1 cellular context compared by ENCODE assay signal in genomic region chr13:100508996-100509395, GRCh38.
TF ChIP-seq lines count a peak whose summit lies in the region.

No MANE protein-coding gene starts in this region.

TF ChIP-seq in GM23338, 12 proteins besides CTCF, POLR2A, EP300 and RAD21 (continued from another document):
- TF ChIP-seq REST (IDR thresholded peaks at IDR 0.05; ENCODE audit: unreplicated experiment), result no peak
- TF ChIP-seq POLR2AphosphoS5 (IDR thresholded peaks at IDR 0.05; ENCODE audit: low read depth), result no peak
- TF ChIP-seq JUNB (IDR thresholded peaks at IDR 0.05; ENCODE audit: unreplicated experiment), result no peak
- TF ChIP-seq EZH2phosphoT487 (IDR thresholded peaks at IDR 0.05; ENCODE audit: unreplicated experiment), result no peak
- TF ChIP-seq, protein P1, sequence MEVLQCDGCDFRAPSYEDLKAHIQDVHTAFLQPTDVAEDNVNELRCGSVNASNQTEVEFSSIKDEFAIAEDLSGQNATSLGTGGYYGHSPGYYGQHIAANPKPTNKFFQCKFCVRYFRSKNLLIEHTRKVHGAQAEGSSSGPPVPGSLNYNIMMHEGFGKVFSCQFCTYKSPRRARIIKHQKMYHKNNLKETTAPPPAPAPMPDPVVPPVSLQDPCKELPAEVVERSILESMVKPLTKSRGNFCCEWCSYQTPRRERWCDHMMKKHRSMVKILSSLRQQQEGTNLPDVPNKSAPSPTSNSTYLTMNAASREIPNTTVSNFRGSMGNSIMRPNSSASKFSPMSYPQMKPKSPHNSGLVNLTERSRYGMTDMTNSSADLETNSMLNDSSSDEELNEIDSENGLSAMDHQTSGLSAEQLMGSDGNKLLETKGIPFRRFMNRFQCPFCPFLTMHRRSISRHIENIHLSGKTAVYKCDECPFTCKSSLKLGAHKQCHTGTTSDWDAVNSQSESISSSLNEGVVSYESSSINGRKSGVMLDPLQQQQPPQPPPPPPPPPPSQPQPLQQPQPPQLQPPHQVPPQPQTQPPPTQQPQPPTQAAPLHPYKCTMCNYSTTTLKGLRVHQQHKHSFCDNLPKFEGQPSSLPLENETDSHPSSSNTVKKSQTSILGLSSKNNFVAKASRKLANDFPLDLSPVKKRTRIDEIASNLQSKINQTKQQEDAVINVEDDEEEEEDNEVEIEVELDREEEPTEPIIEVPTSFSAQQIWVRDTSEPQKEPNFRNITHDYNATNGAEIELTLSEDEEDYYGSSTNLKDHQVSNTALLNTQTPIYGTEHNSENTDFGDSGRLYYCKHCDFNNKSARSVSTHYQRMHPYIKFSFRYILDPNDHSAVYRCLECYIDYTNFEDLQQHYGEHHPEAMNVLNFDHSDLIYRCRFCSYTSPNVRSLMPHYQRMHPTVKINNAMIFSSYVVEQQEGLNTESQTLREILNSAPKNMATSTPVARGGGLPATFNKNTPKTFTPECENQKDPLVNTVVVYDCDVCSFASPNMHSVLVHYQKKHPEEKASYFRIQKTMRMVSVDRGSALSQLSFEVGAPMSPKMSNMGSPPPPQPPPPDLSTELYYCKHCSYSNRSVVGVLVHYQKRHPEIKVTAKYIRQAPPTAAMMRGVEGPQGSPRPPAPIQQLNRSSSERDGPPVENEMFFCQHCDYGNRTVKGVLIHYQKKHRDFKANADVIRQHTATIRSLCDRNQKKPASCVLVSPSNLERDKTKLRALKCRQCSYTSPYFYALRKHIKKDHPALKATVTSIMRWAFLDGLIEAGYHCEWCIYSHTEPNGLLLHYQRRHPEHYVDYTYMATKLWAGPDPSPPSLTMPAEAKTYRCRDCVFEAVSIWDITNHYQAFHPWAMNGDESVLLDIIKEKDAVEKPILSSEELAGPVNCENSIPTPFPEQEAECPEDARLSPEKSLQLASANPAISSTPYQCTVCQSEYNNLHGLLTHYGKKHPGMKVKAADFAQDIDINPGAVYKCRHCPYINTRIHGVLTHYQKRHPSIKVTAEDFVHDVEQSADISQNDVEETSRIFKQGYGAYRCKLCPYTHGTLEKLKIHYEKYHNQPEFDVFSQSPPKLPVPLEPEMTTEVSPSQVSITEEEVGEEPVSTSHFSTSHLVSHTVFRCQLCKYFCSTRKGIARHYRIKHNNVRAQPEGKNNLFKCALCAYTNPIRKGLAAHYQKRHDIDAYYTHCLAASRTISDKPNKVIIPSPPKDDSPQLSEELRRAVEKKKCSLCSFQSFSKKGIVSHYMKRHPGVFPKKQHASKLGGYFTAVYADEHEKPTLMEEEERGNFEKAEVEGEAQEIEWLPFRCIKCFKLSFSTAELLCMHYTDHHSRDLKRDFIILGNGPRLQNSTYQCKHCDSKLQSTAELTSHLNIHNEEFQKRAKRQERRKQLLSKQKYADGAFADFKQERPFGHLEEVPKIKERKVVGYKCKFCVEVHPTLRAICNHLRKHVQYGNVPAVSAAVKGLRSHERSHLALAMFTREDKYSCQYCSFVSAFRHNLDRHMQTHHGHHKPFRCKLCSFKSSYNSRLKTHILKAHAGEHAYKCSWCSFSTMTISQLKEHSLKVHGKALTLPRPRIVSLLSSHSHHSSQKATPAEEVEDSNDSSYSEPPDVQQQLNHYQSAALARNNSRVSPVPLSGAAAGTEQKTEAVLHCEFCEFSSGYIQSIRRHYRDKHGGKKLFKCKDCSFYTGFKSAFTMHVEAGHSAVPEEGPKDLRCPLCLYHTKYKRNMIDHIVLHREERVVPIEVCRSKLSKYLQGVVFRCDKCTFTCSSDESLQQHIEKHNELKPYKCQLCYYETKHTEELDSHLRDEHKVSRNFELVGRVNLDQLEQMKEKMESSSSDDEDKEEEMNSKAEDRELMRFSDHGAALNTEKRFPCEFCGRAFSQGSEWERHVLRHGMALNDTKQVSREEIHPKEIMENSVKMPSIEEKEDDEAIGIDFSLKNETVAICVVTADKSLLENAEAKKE (CRISPR knock-in tag; IDR thresholded peaks at IDR 0.05), result no peak
- TF ChIP-seq STAT1 (IDR thresholded peaks at IDR 0.05; ENCODE audit: unreplicated experiment), result no peak
- no peak for TF ChIP-seq ZNF331 (CRISPR knock-in tag; IDR thresholded peaks at IDR 0.05; ENCODE audit: low read depth)
TF ChIP-seq in GM23338: peak in this region for 0.
